8 cellular contexts compared by ENCODE assay signal in the genomic region with DNA sequence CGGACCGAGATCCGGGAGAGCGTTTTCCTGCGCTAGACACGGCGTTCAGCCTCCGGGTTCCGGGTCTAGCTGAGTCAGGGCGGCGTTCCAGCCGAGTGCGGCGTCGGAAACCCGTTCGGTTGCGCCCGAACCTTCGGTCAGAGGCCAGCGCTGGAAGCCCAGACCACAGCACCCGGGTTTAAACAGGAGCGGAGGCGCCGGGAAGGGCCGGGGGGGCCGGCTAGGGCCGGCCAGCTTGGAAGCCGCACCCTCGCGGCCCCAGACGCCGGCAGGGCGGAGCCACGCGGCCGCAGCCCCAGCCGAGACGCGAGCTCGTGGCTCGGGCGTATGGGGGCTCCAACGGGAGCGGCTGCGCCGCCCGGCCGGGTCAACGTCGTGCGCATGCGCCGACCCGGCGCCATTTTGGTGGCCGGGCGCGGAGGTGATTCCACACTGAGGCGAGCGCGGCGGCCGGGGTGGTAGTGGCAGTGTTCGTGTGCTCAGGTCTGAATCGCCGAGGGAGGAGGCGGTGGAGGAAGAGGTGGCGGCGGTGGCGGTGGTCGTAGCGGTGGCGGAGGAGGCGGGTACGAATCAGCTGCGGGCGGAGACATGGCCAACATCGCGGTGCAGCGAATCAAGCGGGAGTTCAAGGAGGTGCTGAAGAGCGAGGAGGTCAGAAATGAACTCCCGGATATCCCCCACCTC. TPM values are rescaled to one million over a fixed set of nuclear protein-coding genes. Genes with fewer than 3 reads are reported as not detected.
DNase-seq lines count a peak whose midpoint lies in the region; ATAC-seq and TF ChIP-seq lines count a peak whose summit lies in the region.

Gene UBE2K (plus strand): TSS at position 397 of the 684 bp plus-strand sequence. CDS start 192 bp downstream, at position 589.

- WGBS in mammary epithelial cell (ENCODE audit: low coverage, missing lambda C conversion rate): 7% methylated on average over 3 of the region's 84 CpGs

- peak within 1 kb of the TSS; percentile 79 for H3K27ac ChIP-seq in mammary epithelial cell (ENCODE audit: insufficient read depth, low read depth, low read length)

- peaks cover 53% of the 10 kb centered on the region for H3K79me2 ChIP-seq in mammary epithelial cell (ENCODE audit: insufficient read depth, low read length)

- no peaks in the 10 kb centered on the region for H3K27me3 ChIP-seq in mammary epithelial cell (ENCODE audit: insufficient read depth, low read length)

- CTCF ChIA-PET in mammary epithelial cell (lab: Charles Lee; ENCODE audit: low non-redundant PET): interaction anchor here (0.7 kb wide), 2 partner anchors 58 to 837 kb away, joined by 3 read pairs; no protein-coding TSS in a partner anchor

- TF ChIP-seq CTCF in WI38 (IDR thresholded peaks at IDR 0.05; ENCODE audit: low read depth, low read length) (no peak), mammary epithelial cell (conservative IDR thresholded peaks at IDR 0.05 in 1 of 2, IDR thresholded peaks at IDR 0.05 in 1 of 2; ENCODE audit: extremely low read depth in 1 of 2, insufficient read depth in 1 of 2, low read depth in 1 of 2, low read length in 2 of 2) (no peak)

- dilution Hi-C loops in mammary epithelial cell (cut with HindIII; ENCODE audit: low sequenced_read_pairs): no loop called here

- peaks cover 9% of the 10 kb centered on the region for H4K20me1 ChIP-seq in mammary epithelial cell (ENCODE audit: insufficient read depth, low read length)

- H3K4me2 ChIP-seq in mammary epithelial cell (ENCODE audit: insufficient read depth, low read depth, low read length): peak within 1 kb of the TSS; percentile 91

- DNase-seq in A172 (ENCODE audit: low spot score) (peak; percentile 64), NCI-H2171 (lab: John Stamatoyannopoulos, UW) (peak; percentile 48), mammary epithelial cell (peak; percentile 88), iPS-NIHi7 (ENCODE audit: extremely low spot score) (peak; percentile 96), smooth muscle cell of the brain vasculature (ENCODE audit: low read depth, low spot score) (peak; percentile 54)

- intact Hi-C loops in mammary epithelial cell (cut with micrococcal nuclease): loop anchor here (1.0 to 10.0 kb wide), 5 partner anchors 34 to 619 kb away; partner anchors contain the start of gene UGDH

- H3K4me1 ChIP-seq in mammary epithelial cell (ENCODE audit: insufficient read depth, low read length): peaks cover 8% of the 10 kb centered on the region

- H2AFZ ChIP-seq in mammary epithelial cell (ENCODE audit: low read depth, low read length): peak within 1 kb of the TSS; percentile 98

- peak within 1 kb of the TSS; percentile 96 for H3K9ac ChIP-seq in mammary epithelial cell (ENCODE audit: insufficient read depth, low read length)

- H3K36me3 ChIP-seq in mammary epithelial cell (ENCODE audit: insufficient read depth, low read length): no peaks in the 10 kb centered on the region

- TSS peak; percentile 82 for BruUV-seq in mammary epithelial cell (replicated peaks; lab: Mats Ljungman, UMichigan)

- in situ Hi-C loops in mammary epithelial cell (cut with MboI; ENCODE audit: low sequenced_read_pairs in 2 of 2): no loop called here

- peak within 1 kb of the TSS; percentile 92 for H3K4me3 ChIP-seq in WI38 (ENCODE audit: low read depth, low read length)
- peak within 1 kb of the TSS; percentile 84 to 97 (median 86) for H3K4me3 ChIP-seq in mammary epithelial cell (replicated peaks in 1 of 3; ENCODE audit: insufficient read depth in 1 of 3, low read depth in 2 of 3, low read length in 3 of 3)

- ATAC-seq in GM18867 (IDR thresholded peaks at IDR 0.05; ENCODE audit: unreplicated experiment) (peak; percentile 91), HG03097 (IDR thresholded peaks at IDR 0.05; ENCODE audit: low FRiP score, unreplicated experiment) (peak; percentile 82)

- no peaks in the 10 kb centered on the region for H3K9me3 ChIP-seq in mammary epithelial cell (replicated peaks; ENCODE audit: insufficient read depth, low read length)

RNA-seq across cellular contexts. Expression of gene UBE2K, which starts in this region (rescaled TPM):
- total RNA-seq in A172 (2014; rRNA removed; shearing (Covaris generic)): 22.5 and 22.9 TPM in 2 replicates
- total RNA-seq in mammary epithelial cell: 100 to 1,000 TPM in 1 of 2 donors, 10 to 100 TPM in 1; 23.3 to 105 TPM
- polyA plus RNA-seq in mammary epithelial cell: 82.3 TPM
- polyA minus RNA-seq in mammary epithelial cell: 39.8 TPM

Comparison
In these comparisons a context has a peak if more than half of its experiments do, and no peak if none do; other contexts are left out.
1. Peak in every context shown above with its lines: DNase-seq, ATAC-seq, H3K4me3 ChIP-seq and H3K27ac ChIP-seq.